In genomic region chr14:51185754-51186153, GRCh38 we compare ENCODE assay signal across 17 cellular contexts. TPM values are rescaled to one million over a fixed set of nuclear protein-coding genes. Genes with fewer than 3 reads are reported as not detected.
DNase-seq lines count a peak whose midpoint lies in the region; ATAC-seq and TF ChIP-seq lines count a peak whose summit lies in the region.
"Had no signal": no experiment of that assay in that cellular context is flagged by ENCODE, and none has a peak within 500 bp of the region (broad histone marks: within the 10 kb centered on the region; RNA-seq: fewer than 3 reads in every experiment).

No MANE protein-coding gene starts in this region.

- H3K4me2 ChIP-seq in MM.1S (ENCODE audit: low read depth, low read length), result no peak overlapping the region

- H3K27ac ChIP-seq in MM.1S (ENCODE audit: low read length) (no peak overlapping the region), left lung (no peak overlapping the region)
- H3K27ac ChIP-seq: dorsolateral prefrontal cortex, psoas muscle had no signal

- no peaks in the 10 kb centered on the region for H3K9me3 ChIP-seq in MM.1S (replicated peaks; ENCODE audit: insufficient read depth, low read length)
- H3K9me3 ChIP-seq in left lung, result no peaks in the 10 kb centered on the region
- H3K9me3 ChIP-seq: mucosa of descending colon, psoas muscle had no signal

- H3K79me2 ChIP-seq in MM.1S (ENCODE audit: low read length), result no peaks in the 10 kb centered on the region

- H2AFZ ChIP-seq in MM.1S (ENCODE audit: low read length), result no peak overlapping the region

- no peaks in the 10 kb centered on the region for H3F3A ChIP-seq in MM.1S (ENCODE audit: insufficient read depth, low read length)

- H3K9ac ChIP-seq in MM.1S (ENCODE audit: low read length), result no peak overlapping the region

- H3K27me3 ChIP-seq in MM.1S (replicated peaks; ENCODE audit: insufficient read depth, low read length) (no peaks in the 10 kb centered on the region), left lung (no peaks in the 10 kb centered on the region)
- H3K27me3 ChIP-seq: dorsolateral prefrontal cortex had no signal

- H3K36me3 ChIP-seq in MM.1S (replicated peaks; ENCODE audit: insufficient read depth, low read length) (no peaks in the 10 kb centered on the region), left lung (no peaks in the 10 kb centered on the region)

- H3K9me2 ChIP-seq in MM.1S (replicated peaks; ENCODE audit: insufficient read depth, low read length), result no peaks in the 10 kb centered on the region

- TF ChIP-seq CTCF in MM.1S (IDR thresholded peaks at IDR 0.05; ENCODE audit: low read length) (no peak), left lung (IDR thresholded peaks at IDR 0.05) (no peak)

- no peaks in the 10 kb centered on the region for H4K20me1 ChIP-seq in MM.1S (ENCODE audit: insufficient read depth, low read length)

- intact Hi-C loops in left lung (cut with DNase I), result no loop called here

- H3K4me1 ChIP-seq in MM.1S (ENCODE audit: low read length) (no peaks in the 10 kb centered on the region), left lung (no peaks in the 10 kb centered on the region)
- H3K4me1 ChIP-seq: psoas muscle had no signal

- peak; percentile 6 for DNase-seq in MM.1S
- DNase-seq in NCI-H128 (lab: John Stamatoyannopoulos, UW; ENCODE audit: unreplicated experiment), result no peak
- DNase-seq in left lung, result no peak
- no peak for DNase-seq in NCI-H2029 treated with DMSO at 0.1 percent for 48 hours (lab: John Stamatoyannopoulos, UW)
- DNase-seq in COLO668 (lab: John Stamatoyannopoulos, UW; ENCODE audit: unreplicated experiment), result no peak
- DNase-seq: activated T-cell treated with anti-CD3 and anti-CD28 coated beads, Interleukin-2, amount 50 U/mL, for 24 hours; anterior cingulate cortex; dorsolateral prefrontal cortex; EL; foreskin fibroblast; mucosa of descending colon; NCI-H510A; psoas muscle had no signal

- H3K4me3 ChIP-seq in MM.1S (ENCODE audit: low read length), result no peak overlapping the region
- no peak overlapping the region for H3K4me3 ChIP-seq in left lung
- H3K4me3 ChIP-seq: dorsolateral prefrontal cortex, mucosa of descending colon, psoas muscle had no signal

- ATAC-seq in GM18858 (IDR thresholded peaks at IDR 0.05; ENCODE audit: unreplicated experiment) (peak; percentile 80), GM21390 (IDR thresholded peaks at IDR 0.05; ENCODE audit: unreplicated experiment) (peak; percentile 84), HG02943 (IDR thresholded peaks at IDR 0.05; ENCODE audit: low read depth, unreplicated experiment) (peak; percentile 57), left lung (no peak)
- ATAC-seq: mucosa of descending colon; psoas muscle; stimulated activated effector memory CD8-positive, alpha-beta T cell treated with anti-CD3 and anti-CD28 coated beads, Interleukin-12 subunit alpha, Interleukin-12 subunit beta, amount 100 ng/mL, for 72 hours had no signal

RNA-seq across cellular contexts. Expression of gene TMX1, which starts 54.3 kb away (rescaled TPM):
- total RNA-seq in left lung, result 10 to 100 TPM; 32.7 to 49.2 TPM
